Comparison of ENCODE assay signal across 10 cellular contexts in the genomic region with DNA sequence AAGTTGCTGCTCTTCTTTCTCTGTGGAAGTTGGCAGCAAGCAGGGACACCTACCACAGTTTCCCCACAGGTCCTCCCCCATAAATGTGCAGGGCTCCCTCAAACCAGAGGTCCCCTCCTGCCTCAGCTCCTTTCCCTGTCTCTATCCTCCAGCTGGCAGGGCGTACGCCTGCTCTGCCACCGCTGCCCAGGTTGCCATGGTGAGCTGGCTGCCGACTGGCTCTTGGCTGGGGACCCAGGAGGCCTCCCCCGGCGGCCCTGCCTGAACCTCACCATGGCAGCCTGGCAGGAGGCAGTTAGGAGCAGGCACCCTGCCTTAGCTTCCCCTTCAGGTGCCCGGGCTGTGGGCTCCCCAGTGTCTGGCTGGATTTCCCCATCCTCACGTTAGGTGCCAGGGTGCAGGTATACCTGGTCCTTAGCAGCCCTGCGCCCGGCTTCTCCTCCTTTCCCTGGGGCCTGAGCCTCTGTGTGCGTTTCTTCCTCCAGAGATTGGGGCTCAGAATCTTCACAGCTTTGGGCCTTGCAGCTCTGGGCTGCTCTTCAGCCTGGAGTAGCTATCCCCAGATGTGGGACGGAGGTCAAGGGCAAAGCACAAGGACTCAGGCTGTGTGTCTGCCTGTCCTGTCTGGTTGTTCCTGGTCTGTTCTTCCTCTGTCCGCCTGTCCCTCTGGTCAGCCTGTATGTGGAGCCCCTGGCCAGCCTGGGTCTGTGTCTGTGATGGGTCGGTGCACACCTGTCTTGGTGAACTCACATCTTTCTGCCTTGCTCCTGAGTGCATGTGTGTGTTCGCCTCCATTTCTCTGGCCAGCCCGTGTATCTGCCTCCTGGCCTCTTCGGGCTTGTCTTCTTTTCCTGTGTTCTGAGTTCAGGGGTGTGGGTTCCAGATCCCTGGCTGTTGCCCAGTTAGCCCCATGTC. TPM values are rescaled to one million over a fixed set of nuclear protein-coding genes. Genes with fewer than 3 reads are reported as not detected.
A peak's percentile ranks its signal among the peaks of the same experiment; 100 is the strongest.
DNase-seq lines count a peak whose midpoint lies in the region; ATAC-seq and TF ChIP-seq lines count a peak whose summit lies in the region.
"Had no signal": no experiment of that assay in that cellular context is flagged by ENCODE, and none has a peak within 500 bp of the region (broad histone marks: within the 10 kb centered on the region; RNA-seq: fewer than 3 reads in every experiment).

No MANE protein-coding gene starts in this region.

- TF ChIP-seq CTCF in mammary epithelial cell (conservative IDR thresholded peaks at IDR 0.05 in 1 of 2, IDR thresholded peaks at IDR 0.05 in 1 of 2; ENCODE audit: extremely low read depth in 1 of 2, insufficient read depth in 1 of 2, low read depth in 1 of 2, low read length in 2 of 2) (no peak), upper lobe of left lung (IDR thresholded peaks at IDR 0.05) (no peak)

- TF ChIP-seq POLR2A in upper lobe of left lung (IDR thresholded peaks at IDR 0.05) = no peak

- H3K9me3 ChIP-seq in mammary epithelial cell (replicated peaks; ENCODE audit: insufficient read depth, low read length) (no peaks in the 10 kb centered on the region), upper lobe of left lung (no peaks in the 10 kb centered on the region)

- H3K4me3 ChIP-seq in mammary epithelial cell (replicated peaks in 1 of 3; ENCODE audit: insufficient read depth in 1 of 3, low read depth in 2 of 3, low read length in 3 of 3) (no peak overlapping the region), mesendoderm (ENCODE audit: low read length) (no peak overlapping the region), upper lobe of left lung (peak overlapping the region in 1 of 4 donors; percentile 84)
- H3K4me3 ChIP-seq: cardiac muscle cell had no signal

- H4K8ac ChIP-seq in mesendoderm (ENCODE audit: low read depth, low read length) = no peak overlapping the region

- H4K5ac ChIP-seq in mesendoderm (ENCODE audit: low read length) = no peak overlapping the region

- H3K9me3 Mint-ChIP-seq in activated naive CD4-positive, alpha-beta T cell treated with anti-CD3 and anti-CD28 coated beads, Interleukin-2, amount 10 ng/mL, durations not matched to agents 7 days and 5 days = no peaks in the 10 kb centered on the region

- H3K79me1 ChIP-seq in mesendoderm (ENCODE audit: low read length) = peaks cover 30% of the 10 kb centered on the region

- H2AK5ac ChIP-seq in mesendoderm (ENCODE audit: low read length) = peak overlapping the region; percentile 23

- no peak overlapping the region for H2AFZ ChIP-seq in mammary epithelial cell (ENCODE audit: low read depth, low read length)

- no peak overlapping the region for H3K23ac ChIP-seq in mesendoderm (ENCODE audit: low read length)

- H3K4ac ChIP-seq in mesendoderm (ENCODE audit: low read depth, low read length) = no peak overlapping the region

- H3K4me3 Mint-ChIP-seq in activated naive CD4-positive, alpha-beta T cell treated with anti-CD3 and anti-CD28 coated beads, Interleukin-2, amount 10 ng/mL, durations not matched to agents 7 days and 5 days = no peak overlapping the region

- H3K27me3 Mint-ChIP-seq in activated naive CD4-positive, alpha-beta T cell treated with anti-CD3 and anti-CD28 coated beads, Interleukin-2, amount 10 ng/mL, durations not matched to agents 7 days and 5 days = no peaks in the 10 kb centered on the region

- H2BK120ac ChIP-seq in mesendoderm (ENCODE audit: low read depth, low read length) = no peak overlapping the region

- no peak overlapping the region for H2BK5ac ChIP-seq in mesendoderm (ENCODE audit: low read length)

- in situ Hi-C loops in mammary epithelial cell (cut with MboI; ENCODE audit: low sequenced_read_pairs in 2 of 2) = loop anchor here in 1 of 2 donors (5.0 kb wide), 1 partner anchor 42 kb away; a partner anchor contains a TSS
- in situ Hi-C loops in ACHN (cut with HindIII; ENCODE audit: low pct_ligation_motif_present, low pct_unique_long_range_greater_than_20kb, low sequenced_read_pairs) = no loop called here

- ATAC-seq in upper lobe of left lung (ENCODE audit: low FRiP score in 2 of 2) (no peak), HG03469 (IDR thresholded peaks at IDR 0.05; ENCODE audit: unreplicated experiment) (no peak), GM21825 (IDR thresholded peaks at IDR 0.05; ENCODE audit: unreplicated experiment) (no peak)

- H3K4me2 ChIP-seq in mammary epithelial cell (ENCODE audit: insufficient read depth, low read depth, low read length) = peak overlapping the region; percentile 58
- no peak overlapping the region for H3K4me2 ChIP-seq in mesendoderm (ENCODE audit: low read length)

- peak overlapping the region; percentile 62 for H3K27ac Mint-ChIP-seq in activated naive CD4-positive, alpha-beta T cell treated with anti-CD3 and anti-CD28 coated beads, Interleukin-2, amount 10 ng/mL, durations not matched to agents 7 days and 5 days

- H4K20me1 ChIP-seq in mammary epithelial cell (ENCODE audit: insufficient read depth, low read length) = no peaks in the 10 kb centered on the region

- dilution Hi-C loops in mammary epithelial cell (cut with HindIII; ENCODE audit: low sequenced_read_pairs) = no loop called here

- H3K79me2 ChIP-seq in mammary epithelial cell (ENCODE audit: insufficient read depth, low read length) (peaks cover 49% of the 10 kb centered on the region), mesendoderm (ENCODE audit: control insufficient read depth, insufficient read depth, low read length) (peaks cover 32% of the 10 kb centered on the region)

- H3K27ac ChIP-seq in mammary epithelial cell (ENCODE audit: insufficient read depth, low read depth, low read length) (peak overlapping the region; percentile 76), mesendoderm (ENCODE audit: low read depth, low read length) (no peak overlapping the region), upper lobe of left lung (peak overlapping the region; percentile 95 to 100 (median 96))
- H3K27ac ChIP-seq: cardiac muscle cell had no signal

- CTCF ChIA-PET in activated naive CD4-positive, alpha-beta T cell treated with anti-CD3 and anti-CD28 coated beads, Interleukin-2, amount 10 ng/mL, durations not matched to agents 7 days and 5 days (lab: Charles Lee) = interaction anchor here (0.6 to 1.5 kb wide), 4 partner anchors 41 to 147 kb away, joined by 3 to 6 read pairs (median 4); no protein-coding TSS in a partner anchor
- CTCF ChIA-PET in mammary epithelial cell (lab: Charles Lee; ENCODE audit: low non-redundant PET) = interaction anchor here (0.6 to 0.8 kb wide), 2 partner anchors 36 to 248 kb away, joined by 4 to 5 read pairs; no protein-coding TSS in a partner anchor

- H3K56ac ChIP-seq in mesendoderm (ENCODE audit: low read length) = peak overlapping the region; percentile 65

- DNase-seq in activated naive CD4-positive, alpha-beta T cell treated with anti-CD3 and anti-CD28 coated beads, Interleukin-2, amount 10 ng/mL, durations not matched to agents 7 days and 5 days = no peak
- no peak for DNase-seq in activated naive CD4-positive, alpha-beta T cell treated with anti-CD3 and anti-CD28 coated beads, Interleukin-2, amount 50 U/mL, for 16 hours
- DNase-seq in mammary epithelial cell (no peak), mesendoderm (no peak), upper lobe of left lung (peak in 1 of 2 donors; percentile 65), ACHN (no peak)
- DNase-seq: GOT3 had no signal

- TF ChIP-seq EP300 in upper lobe of left lung (IDR thresholded peaks at IDR 0.05) = no peak

- H3K27me3 ChIP-seq in mammary epithelial cell (ENCODE audit: insufficient read depth, low read length) = no peaks in the 10 kb centered on the region
- no peaks in the 10 kb centered on the region for H3K27me3 ChIP-seq in mesendoderm (ENCODE audit: insufficient read depth, low read length, poor library complexity)
- H3K27me3 ChIP-seq in upper lobe of left lung = no peaks in the 10 kb centered on the region
- H3K27me3 ChIP-seq: cardiac muscle cell had no signal

- peaks cover 29% of the 10 kb centered on the region for H3K36me3 Mint-ChIP-seq in activated naive CD4-positive, alpha-beta T cell treated with anti-CD3 and anti-CD28 coated beads, Interleukin-2, amount 10 ng/mL, durations not matched to agents 7 days and 5 days

- H3K4me1 Mint-ChIP-seq in activated naive CD4-positive, alpha-beta T cell treated with anti-CD3 and anti-CD28 coated beads, Interleukin-2, amount 10 ng/mL, durations not matched to agents 7 days and 5 days = peaks cover 73% of the 10 kb centered on the region

- H3K4me1 ChIP-seq in mammary epithelial cell (ENCODE audit: insufficient read depth, low read length) = peaks cover 63% of the 10 kb centered on the region
- H3K4me1 ChIP-seq in mesendoderm (ENCODE audit: control insufficient read depth, low read depth, low read length) = peaks cover 41% of the 10 kb centered on the region
- H3K4me1 ChIP-seq in upper lobe of left lung = peaks cover 83 to 99% (median 92%) of the 10 kb centered on the region in 4 donors

- WGBS in mammary epithelial cell (ENCODE audit: low coverage, missing lambda C conversion rate) = 17% methylated on average over 8 of the region's 17 CpGs
- WGBS in mesendoderm (ENCODE audit: extremely low coverage, insufficient coverage, low lambda C conversion rate) = no CpG with 5 or more reads among the region's 17 CpGs
- WGBS in upper lobe of left lung, 2 donors = 49 to 54% methylated on average over 10 to 17 of the region's 17 CpGs

- H3K9ac ChIP-seq in mammary epithelial cell (ENCODE audit: insufficient read depth, low read length) = no peak overlapping the region
- peak overlapping the region; percentile 30 for H3K9ac ChIP-seq in mesendoderm (ENCODE audit: low read length)

- no peak overlapping the region for H2BK15ac ChIP-seq in mesendoderm (replicated peaks; ENCODE audit: low read depth)

- intact Hi-C loops in mammary epithelial cell (cut with micrococcal nuclease) = loop anchor here (1.0 kb wide), 1 partner anchor 32 kb away; no protein-coding TSS in a partner anchor

- no peak overlapping the region for H3K18ac ChIP-seq in mesendoderm (ENCODE audit: low read length)

- BruUV-seq in mammary epithelial cell (replicated peaks; lab: Mats Ljungman, UMichigan) = no TSS peak

- H3K36me3 ChIP-seq in mammary epithelial cell (ENCODE audit: insufficient read depth, low read length) = peaks cover 8% of the 10 kb centered on the region
- H3K36me3 ChIP-seq in mesendoderm (ENCODE audit: control insufficient read depth, insufficient read depth, low read length) = peaks cover 4% of the 10 kb centered on the region
- peaks cover 5 to 54% (median 45%) of the 10 kb centered on the region in 4 donors for H3K36me3 ChIP-seq in upper lobe of left lung

RNA-seq across cellular contexts. Expression of a gene that starts 15.7 kb away (rescaled TPM):
- total RNA-seq in mammary epithelial cell (under 1 TPM in 1 of 2 donors, not detected in 1; 0.67 TPM), upper lobe of left lung (1 to 10 TPM in 4 of 6 donors, not detected in 2; 1.7 to 8.4 (median 4.5) TPM)
- polyA plus RNA-seq in mammary epithelial cell = not detected
- 0.57 TPM for polyA minus RNA-seq in mammary epithelial cell
- not detected for polyA plus RNA-seq in mesendoderm (2013, experiment 1 of 2)
- polyA plus RNA-seq in mesendoderm (2013, experiment 2 of 2) = not detected

RNA-seq across cellular contexts. Expression of a gene that starts 39.8 kb away (rescaled TPM):
- total RNA-seq in mammary epithelial cell (10 to 100 TPM; 12.7 to 26.6 TPM), upper lobe of left lung (10 to 100 TPM; 45.7 to 95.6 (median 85.9) TPM)
- polyA plus RNA-seq in mammary epithelial cell = 6.9 TPM
- polyA minus RNA-seq in mammary epithelial cell = 18.5 TPM
- 30.6 TPM for polyA plus RNA-seq in mesendoderm (2013, experiment 1 of 2)
- polyA plus RNA-seq in mesendoderm (2013, experiment 2 of 2) = 29.9 TPM
